8 cellular contexts compared by ENCODE assay signal in the genomic region with DNA sequence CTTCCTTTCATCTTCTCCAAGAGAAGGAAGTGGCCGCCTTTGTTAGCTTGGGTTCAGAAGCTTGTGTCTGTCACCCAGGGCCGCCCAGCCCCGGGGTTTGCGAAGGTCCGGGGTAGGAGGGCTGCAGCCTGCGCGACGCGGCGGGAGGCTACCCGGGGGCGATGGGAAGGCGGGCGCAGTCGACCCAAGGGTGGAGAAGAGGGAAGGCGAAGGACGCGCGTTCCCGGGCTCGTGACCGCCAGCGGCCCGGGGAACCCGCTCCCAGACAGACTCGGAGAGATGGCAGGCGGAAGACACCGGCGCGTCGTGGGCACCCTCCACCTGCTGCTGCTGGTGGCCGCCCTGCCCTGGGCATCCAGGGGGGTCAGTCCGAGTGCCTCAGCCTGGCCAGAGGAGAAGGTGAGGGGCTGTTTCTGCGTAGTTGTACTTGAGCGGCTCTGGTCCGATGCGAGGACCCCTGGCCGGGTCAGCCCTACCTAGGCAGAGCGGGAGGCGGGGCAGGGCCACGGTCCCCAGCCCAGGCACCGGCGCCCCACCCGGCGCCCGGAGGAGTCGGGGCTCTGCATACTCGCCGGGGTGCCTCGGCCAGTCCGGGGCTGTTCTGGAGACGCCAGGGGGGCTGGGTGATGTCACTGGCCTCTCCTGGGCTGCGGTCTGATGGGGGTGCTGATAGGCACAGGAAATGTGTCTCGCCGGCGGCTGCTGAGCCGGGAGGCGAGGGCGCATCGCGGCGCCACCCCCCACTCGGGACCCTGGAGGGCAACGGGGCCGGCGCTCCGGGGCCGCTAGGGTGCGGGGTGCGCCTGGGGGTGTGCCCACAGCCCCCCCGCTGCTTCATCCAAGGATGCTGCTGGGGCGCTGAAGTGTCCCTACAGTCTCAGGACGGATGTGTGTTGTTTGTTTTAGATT. TPM values are rescaled to one million over a fixed set of nuclear protein-coding genes. Genes with fewer than 3 reads are reported as not detected.
DNase-seq lines count a peak whose midpoint lies in the region; ATAC-seq and TF ChIP-seq lines count a peak whose summit lies in the region.

A gene (plus strand): TSS at position 178 of the 909 bp plus-strand sequence. CDS start 102 bp downstream, at position 280.

- CTCF ChIA-PET in Caco-2 (lab: Charles Lee) (no interaction called here), SK-N-SH (lab: Yijun Ruan, JAX) (interaction anchor here (0.7 to 2.3 kb wide), 3 partner anchors 14 to 22 kb away, joined by 3 to 6 read pairs (median 3); no protein-coding TSS in a partner anchor)

- H2AFZ ChIP-seq in SK-N-SH (ENCODE audit: low read depth): peak within 1 kb of the TSS; percentile 80

- H3F3A ChIP-seq in SK-N-SH (replicated peaks; ENCODE audit: insufficient read depth): peaks cover 6% of the 10 kb centered on the region

- DNase-seq in Caco-2: peak; percentile 57 to 69
- DNase-seq in HFFc6: peak; percentile 43
- DNase-seq in SK-N-SH: peak; percentile 88
- peak; percentile 66 for DNase-seq in adipocyte (ENCODE audit: low read depth)
- DNase-seq in hepatic stellate cell (ENCODE audit: low spot score): peak; percentile 61
- peak; percentile 13 to 21 for DNase-seq in gastrocnemius medialis
- no peak for DNase-seq in AML-193 (lab: John Stamatoyannopoulos, UW)
- DNase-seq in NK-92 treated with Interleukin-12 subunit alpha and Interleukin-12 subunit beta, amount 100 ng/mL, for 24 hours (lab: John Stamatoyannopoulos, UW): no peak

- BruUV-seq in Caco-2 (replicated peaks; lab: Mats Ljungman, UMichigan): no TSS peak

- TF ChIP-seq EP300 in SK-N-SH (IDR thresholded peaks at IDR 0.05; ENCODE audit: borderline replicate concordance in 1 of 2, low read depth in 1 of 2, low read length in 1 of 2): no peak

- H3K4me3 ChIP-seq in Caco-2 (ENCODE audit: low read depth, low read length) (peak within 1 kb of the TSS; percentile 79), SK-N-SH (ENCODE audit: low read depth in 2 of 2, low read length in 1 of 2) (peak within 1 kb of the TSS; percentile 35 to 43), adipocyte (ENCODE audit: low read length) (peak within 1 kb of the TSS; percentile 84), gastrocnemius medialis (peak within 1 kb of the TSS; percentile 66 to 70 (median 69))

- H3K4me1 Mint-ChIP-seq in Caco-2 (ENCODE audit: low read depth, unreplicated experiment) (peaks cover 11% of the 10 kb centered on the region), HFFc6 (ENCODE audit: low read depth) (peaks cover 22% of the 10 kb centered on the region)

- H3K9me3 ChIP-seq in Caco-2 (no peaks in the 10 kb centered on the region), SK-N-SH (no peaks in the 10 kb centered on the region), adipocyte (ENCODE audit: control insufficient read depth, low read length) (no peaks in the 10 kb centered on the region), gastrocnemius medialis (no peaks in the 10 kb centered on the region)

- TF ChIP-seq CTCF in Caco-2 (IDR thresholded peaks at IDR 0.05; ENCODE audit: insufficient read depth in 1 of 2, low read depth in 1 of 2, low read length in 1 of 2, severe bottlenecking in 1 of 2, unreplicated experiment in 1 of 2): no peak
- TF ChIP-seq CTCF in HFFc6 (IDR thresholded peaks at IDR 0.05): no peak
- TF ChIP-seq CTCF in SK-N-SH (IDR thresholded peaks at IDR 0.05): no peak
- TF ChIP-seq CTCF in gastrocnemius medialis (IDR thresholded peaks at IDR 0.05 in 4 of 5, conservative IDR thresholded peaks at IDR 0.05 in 1 of 5): no peak

- intact Hi-C loops in Caco-2 (cut with micrococcal nuclease; ENCODE audit: unreplicated experiment): no loop called here
- intact Hi-C loops in gastrocnemius medialis (cut with DNase I; ENCODE audit: low total_unique reads): no loop called here

- TF ChIP-seq POLR2A in gastrocnemius medialis (IDR thresholded peaks at IDR 0.05): no peak

- H3K36me3 Mint-ChIP-seq in Caco-2 (ENCODE audit: insufficient read depth, unreplicated experiment) (no peaks in the 10 kb centered on the region), HFFc6 (ENCODE audit: low read depth) (no peaks in the 10 kb centered on the region)

- peak within 1 kb of the TSS; percentile 54 for H3K4me2 ChIP-seq in SK-N-SH

- H3K27ac Mint-ChIP-seq in Caco-2 (ENCODE audit: unreplicated experiment) (peak within 1 kb of the TSS; percentile 25), HFFc6 (peak within 1 kb of the TSS; percentile 36)

- in situ Hi-C loops in gastrocnemius medialis (cut with MboI; ENCODE audit: low sequenced_read_pairs in 4 of 4): no loop called here

- no peaks in the 10 kb centered on the region for H3K79me2 ChIP-seq in SK-N-SH (ENCODE audit: insufficient read depth)

- no peaks in the 10 kb centered on the region for H3K9me3 Mint-ChIP-seq in Caco-2 (ENCODE audit: unreplicated experiment)
- H3K9me3 Mint-ChIP-seq in HFFc6: no peaks in the 10 kb centered on the region

- no peak for TF ChIP-seq RAD21 in SK-N-SH (IDR thresholded peaks at IDR 0.05; ENCODE audit: low read length)

- H3K9ac ChIP-seq in SK-N-SH (no peak within 1 kb of the TSS), adipocyte (ENCODE audit: low read length) (peak within 1 kb of the TSS; percentile 66)

- H3K27me3 Mint-ChIP-seq in Caco-2 (ENCODE audit: insufficient read depth, unreplicated experiment) (no peaks in the 10 kb centered on the region), HFFc6 (ENCODE audit: insufficient read depth) (no peaks in the 10 kb centered on the region; the same call in 1 of the 2 replicates)

- WGBS in SK-N-SH (ENCODE audit: low lambda C conversion rate): 58% methylated on average over 37 of the region's 73 CpGs

- H3K4me1 ChIP-seq in Caco-2 (peaks cover 18% of the 10 kb centered on the region), SK-N-SH (ENCODE audit: control insufficient read depth in 1 of 2, insufficient read depth in 2 of 2, low read depth in 1 of 2, low read length in 1 of 2) (peaks cover 8% of the 10 kb centered on the region in 2 experiments; a peak in 2 of 4 replicates), adipocyte (ENCODE audit: control insufficient read depth, insufficient read depth, low read length) (peaks cover 22% of the 10 kb centered on the region), gastrocnemius medialis (peaks cover 12 to 16% of the 10 kb centered on the region in 2 donors)

- POLR2A ChIA-PET in Caco-2 (lab: Charles Lee) (no interaction called here), SK-N-SH (lab: Yijun Ruan, JAX) (no interaction called here)

- H3K27me3 ChIP-seq in Caco-2 (replicated peaks; ENCODE audit: control insufficient read depth, insufficient read depth, low read length) (no peaks in the 10 kb centered on the region), SK-N-SH (ENCODE audit: insufficient read depth) (no peaks in the 10 kb centered on the region), adipocyte (replicated peaks; ENCODE audit: control insufficient read depth, insufficient read depth, low read length) (no peaks in the 10 kb centered on the region), gastrocnemius medialis (peaks cover 0 to 4% (median 0%) of the 10 kb centered on the region in 3 donors)

- H3K9me2 ChIP-seq in SK-N-SH: no peaks in the 10 kb centered on the region

- peak within 1 kb of the TSS; percentile 75 for H3K4me3 Mint-ChIP-seq in Caco-2 (ENCODE audit: unreplicated experiment)
- peak within 1 kb of the TSS; percentile 85 for H3K4me3 Mint-ChIP-seq in HFFc6

- no peaks in the 10 kb centered on the region for H3K36me3 ChIP-seq in Caco-2 (ENCODE audit: control insufficient read depth, insufficient read depth, low read length)
- H3K36me3 ChIP-seq in SK-N-SH (replicated peaks in 1 of 2; ENCODE audit: control insufficient read depth in 1 of 2, insufficient read depth in 2 of 2, low read length in 1 of 2): no peaks in the 10 kb centered on the region
- H3K36me3 ChIP-seq in adipocyte (ENCODE audit: control insufficient read depth, insufficient read depth, low read length, severe bottlenecking): no peaks in the 10 kb centered on the region
- H3K36me3 ChIP-seq in gastrocnemius medialis: no peaks in the 10 kb centered on the region

- peak; percentile 63 to 72 for ATAC-seq in gastrocnemius medialis

- peak within 1 kb of the TSS; percentile 36 to 39; a peak in 3 of 4 replicates for H3K27ac ChIP-seq in SK-N-SH (ENCODE audit: low read depth in 2 of 2, low read length in 1 of 2)
- peak within 1 kb of the TSS; percentile 30 to 52 (median 42) for H3K27ac ChIP-seq in gastrocnemius medialis

- no peaks in the 10 kb centered on the region for H4K20me1 ChIP-seq in SK-N-SH (ENCODE audit: insufficient read depth)

TF ChIP-seq in SK-N-SH, 30 proteins besides CTCF, POLR2A, EP300 and RAD21:
- TF ChIP-seq RCOR1 (IDR thresholded peaks at IDR 0.05; ENCODE audit: low read length) (no peak), TEAD4 (IDR thresholded peaks at IDR 0.05; ENCODE audit: borderline replicate concordance, insufficient read depth) (no peak), POLR2AphosphoS5 (IDR thresholded peaks at IDR 0.05; ENCODE audit: low read depth, low read length) (no peak), TCF12 (IDR thresholded peaks at IDR 0.05) (peak; percentile 34; the same call in 1 of the 2 replicates), RFX5 (IDR thresholded peaks at IDR 0.05; ENCODE audit: low read length) (no peak), SIN3A (IDR thresholded peaks at IDR 0.05; ENCODE audit: borderline replicate concordance, low read depth, low read length) (no peak), TAF1 (IDR thresholded peaks at IDR 0.05; ENCODE audit: borderline replicate concordance, low read depth, low read length) (no peak), GATA2 (CRISPR knock-in tag; IDR thresholded peaks at IDR 0.05) (peak; percentile 44; the same call in 1 of the 2 replicates), NRF1 (IDR thresholded peaks at IDR 0.05; ENCODE audit: low read depth, low read length) (no peak), YY1 (IDR thresholded peaks at IDR 0.05; ENCODE audit: low read depth) (no peak)

RNA-seq across cellular contexts. Expression of the gene that starts here (rescaled TPM):
- total RNA-seq in Caco-2 (2022) (4.7 and 6.3 TPM in 2 replicates), gastrocnemius medialis (1 to 10 TPM; 1.5 to 6.4 (median 4.7) TPM)
- total RNA-seq in HFFc6 (2021; fragmentation: NEBNext Ultra II Directional; extraction: Animal tissue kit (Norgen Biotek cat#: 25700)): 1 to 10 TPM; 4.4 to 7.2 (median 5.4) TPM
- 0.06 and 0.12 TPM in 2 replicates for polyA plus RNA-seq in SK-N-SH (2012; rRNA removed)
- 0.21 and 0.22 TPM in 2 replicates for polyA plus RNA-seq in SK-N-SH (2012; cell fraction: cytosol; rRNA removed)
- polyA plus RNA-seq in SK-N-SH (2012; cell fraction: nucleus; rRNA removed): 0.09 and 0.36 TPM in 2 replicates

Comparison
In these comparisons a context has a peak if more than half of its experiments do, and no peak if none do; other contexts are left out.
1. Peak in DNase-seq, H3K4me3 ChIP-seq, H3K27ac ChIP-seq and H3K4me2 ChIP-seq in SK-N-SH; RNA of the gene not detected or under 1 TPM.
2. DNase-seq: peak in Caco-2 (2 of 2), HFFc6 (single experiment), adipocyte (single experiment), hepatic stellate cell (single experiment) and gastrocnemius medialis (2 of 2); none in AML-193 (0 of 2) and NK-92 treated with Interleukin-12 subunit alpha and Interleukin-12 subunit beta, amount 100 ng/mL, for 24 hours (single experiment).
3. Peak in every context shown above with its lines, with median percentiles within 50 percentile points of each other: H3K4me3 ChIP-seq.